Comparison of ENCODE assay signal across 9 cellular contexts in the genomic region with DNA sequence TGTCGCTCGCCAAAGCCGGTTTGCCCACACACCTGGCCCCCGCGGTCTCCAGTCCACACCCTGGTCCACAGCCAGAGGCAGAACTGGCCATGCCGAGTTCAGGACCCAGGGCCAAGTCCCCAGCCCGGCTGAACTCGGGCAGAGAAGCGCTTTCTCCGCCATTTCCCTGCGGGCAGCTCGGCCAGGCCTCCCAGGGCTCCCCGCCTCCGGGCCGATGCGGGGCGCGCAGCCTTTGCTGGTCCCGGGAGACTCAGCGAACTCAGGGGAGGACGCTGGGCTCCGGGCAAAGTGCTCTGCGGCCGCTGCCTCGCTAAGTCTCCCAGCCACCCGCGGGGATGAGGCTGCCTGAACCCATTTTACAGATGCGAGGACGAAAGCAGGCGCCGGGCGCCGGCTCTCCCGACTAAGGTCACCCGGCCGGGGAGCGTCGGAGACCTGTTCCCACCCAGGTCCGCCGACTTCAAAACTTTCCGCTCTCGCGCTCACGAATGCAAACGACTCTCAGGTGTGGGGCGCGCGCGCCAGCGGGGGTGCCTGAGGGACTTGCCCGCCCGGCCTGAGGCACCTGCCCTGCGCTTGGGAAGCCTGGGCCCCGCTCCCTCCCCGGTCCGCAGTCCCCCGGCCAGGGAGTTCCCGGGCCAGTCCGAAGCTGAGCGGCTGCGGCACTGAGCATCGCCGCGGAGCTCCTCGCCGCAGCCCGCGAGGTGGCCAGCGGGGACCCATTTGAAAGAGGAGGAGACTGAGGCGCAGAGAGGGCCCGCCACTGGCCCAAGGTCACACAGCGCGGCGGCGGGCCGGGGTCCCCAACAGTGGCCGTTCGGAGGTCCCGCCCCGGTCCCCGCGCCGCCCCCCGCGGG. TPM values are rescaled to one million over a fixed set of nuclear protein-coding genes. Genes with fewer than 3 reads are reported as not detected.
DNase-seq lines count a peak whose midpoint lies in the region; ATAC-seq lines count a peak whose summit lies in the region.
"Had no signal": no experiment of that assay in that cellular context is flagged by ENCODE, and none has a peak within 500 bp of the region (broad histone marks: within the 10 kb centered on the region; RNA-seq: fewer than 3 reads in every experiment).

No MANE protein-coding gene starts in this region.

- peak overlapping the region; percentile 60 for H3K4me3 ChIP-seq in iPS-18a (ENCODE audit: low read length)

- ATAC-seq in GM21528 (IDR thresholded peaks at IDR 0.05; ENCODE audit: low FRiP score, unreplicated experiment), result peak; percentile 50

- peaks cover 19% of the 10 kb centered on the region for H3K27me3 Mint-ChIP-seq in activated T-helper 1 cell treated with anti-CD3 and anti-CD28 coated beads, Interleukin-12 subunit alpha, Interleukin-12 subunit beta, Interleukin-2, Interleukin-4 antibody, amounts not matched to agents 30 ng/mL and 10 ng/mL and 1 ng/mL, durations not matched to agents 14 hours and 24 hours and 36 hours (ENCODE audit: insufficient read depth)

- H3K27me3 ChIP-seq in iPS-18a (ENCODE audit: control insufficient read depth, insufficient read depth, low read length), result peaks cover 33% of the 10 kb centered on the region

- DNase-seq in HuH-7 (ENCODE audit: low spot score) (peak; percentile 28), NCI-H1436 treated with DMSO at 0.1 percent for 48 hours (lab: John Stamatoyannopoulos, UW) (no peak), occipital lobe (lab: John Stamatoyannopoulos, UW) (no peak)
- DNase-seq in activated T-helper 1 cell treated with anti-CD3 and anti-CD28 coated beads, Interleukin-12 subunit alpha, Interleukin-12 subunit beta, Interleukin-2, Interleukin-4 antibody, amounts not matched to agents 30 ng/mL and 10 ng/mL and 1 ng/mL, durations not matched to agents 14 hours and 24 hours and 36 hours (ENCODE audit: low spot score), result peak; percentile 17
- DNase-seq in stimulated activated CD4-positive, alpha-beta T cell treated with anti-CD3 and anti-CD28 coated beads, Interleukin-2, amount 100 ng/mL, for 48 hours, result peak; percentile 21 to 27

- peaks cover 4% of the 10 kb centered on the region; the same call in 1 of the 2 replicates for H3K4me1 ChIP-seq in ES-I3 (ENCODE audit: insufficient read depth, low read length)
- H3K4me1 ChIP-seq in iPS-18a (ENCODE audit: control insufficient read depth, low read depth, low read length), result no peaks in the 10 kb centered on the region

- H3K9me3 Mint-ChIP-seq in activated T-helper 1 cell treated with anti-CD3 and anti-CD28 coated beads, Interleukin-12 subunit alpha, Interleukin-12 subunit beta, Interleukin-2, Interleukin-4 antibody, amounts not matched to agents 30 ng/mL and 10 ng/mL and 1 ng/mL, durations not matched to agents 14 hours and 24 hours and 36 hours, result no peaks in the 10 kb centered on the region

- peaks cover 31% of the 10 kb centered on the region for H3K4me1 Mint-ChIP-seq in activated T-helper 1 cell treated with anti-CD3 and anti-CD28 coated beads, Interleukin-12 subunit alpha, Interleukin-12 subunit beta, Interleukin-2, Interleukin-4 antibody, amounts not matched to agents 30 ng/mL and 10 ng/mL and 1 ng/mL, durations not matched to agents 14 hours and 24 hours and 36 hours (ENCODE audit: low read depth)

- H3K36me3 Mint-ChIP-seq in activated T-helper 1 cell treated with anti-CD3 and anti-CD28 coated beads, Interleukin-12 subunit alpha, Interleukin-12 subunit beta, Interleukin-2, Interleukin-4 antibody, amounts not matched to agents 30 ng/mL and 10 ng/mL and 1 ng/mL, durations not matched to agents 14 hours and 24 hours and 36 hours (ENCODE audit: low read depth), result peaks cover 4% of the 10 kb centered on the region

- no peak overlapping the region for H3K27ac ChIP-seq in iPS-18a (ENCODE audit: low read length)

- H3K4me3 Mint-ChIP-seq in activated T-helper 1 cell treated with anti-CD3 and anti-CD28 coated beads, Interleukin-12 subunit alpha, Interleukin-12 subunit beta, Interleukin-2, Interleukin-4 antibody, amounts not matched to agents 30 ng/mL and 10 ng/mL and 1 ng/mL, durations not matched to agents 14 hours and 24 hours and 36 hours, result peak overlapping the region; percentile 88

- intact Hi-C loops in activated T-helper 1 cell treated with anti-CD3 and anti-CD28 coated beads, Interleukin-12 subunit alpha, Interleukin-12 subunit beta, Interleukin-2, Interleukin-4 antibody, amounts not matched to agents 30 ng/mL and 10 ng/mL and 1 ng/mL, durations not matched to agents 14 hours and 24 hours and 36 hours (cut with micrococcal nuclease), result loop anchor here (1.0 to 10.0 kb wide), 9 partner anchors 35 to 564 kb away; partner anchors contain the start of genes RNFT2 and SPRING1

- peak overlapping the region; percentile 70; the same call in 1 of the 2 replicates for H3K9ac ChIP-seq in ES-I3 (ENCODE audit: low read depth, low read length)
- no peak overlapping the region for H3K9ac ChIP-seq in iPS-18a (ENCODE audit: low read length)

- H3K9me3 ChIP-seq in ES-I3 (ENCODE audit: control insufficient read depth, insufficient read depth, low read length) (no peaks in the 10 kb centered on the region), iPS-18a (ENCODE audit: control insufficient read depth, low read depth, low read length) (no peaks in the 10 kb centered on the region)

- H3K27ac Mint-ChIP-seq in activated T-helper 1 cell treated with anti-CD3 and anti-CD28 coated beads, Interleukin-12 subunit alpha, Interleukin-12 subunit beta, Interleukin-2, Interleukin-4 antibody, amounts not matched to agents 30 ng/mL and 10 ng/mL and 1 ng/mL, durations not matched to agents 14 hours and 24 hours and 36 hours, result peak overlapping the region; percentile 55

- H3K36me3 ChIP-seq in ES-I3 (ENCODE audit: insufficient read depth, low read length) (no peaks in the 10 kb centered on the region), iPS-18a (ENCODE audit: control insufficient read depth, low read depth, low read length) (no peaks in the 10 kb centered on the region)

RNA-seq across cellular contexts. Expression of gene TESC, which starts 0.6 kb away (rescaled TPM):
- 75.2 and 85.2 TPM in 2 replicates for total RNA-seq in activated T-helper 1 cell treated with anti-CD3 and anti-CD28 coated beads, Interleukin-12 subunit alpha, Interleukin-12 subunit beta, Interleukin-2, Interleukin-4 antibody, amounts not matched to agents 30 ng/mL and 10 ng/mL and 1 ng/mL, durations not matched to agents 14 hours and 24 hours and 36 hours
- 4.1 TPM for total RNA-seq in occipital lobe
- total RNA-seq: M059J had no signal

Comparison
In these comparisons a context has a peak if more than half of its experiments do, and no peak if none do; other contexts are left out.
1. DNase-seq: peak in HuH-7 (single experiment), activated T-helper 1 cell treated with anti-CD3 and anti-CD28 coated beads, Interleukin-12 subunit alpha, Interleukin-12 subunit beta, Interleukin-2, Interleukin-4 antibody, amounts not matched to agents 30 ng/mL and 10 ng/mL and 1 ng/mL, durations not matched to agents 14 hours and 24 hours and 36 hours (single experiment) and stimulated activated CD4-positive, alpha-beta T cell treated with anti-CD3 and anti-CD28 coated beads, Interleukin-2, amount 100 ng/mL, for 48 hours (2 of 2); none in NCI-H1436 treated with DMSO at 0.1 percent for 48 hours (single experiment) and occipital lobe (single experiment).
2. RNA of gene TESC, which starts 0.6 kb away (total RNA-seq): 75.2 to 85.2 TPM in activated T-helper 1 cell treated with anti-CD3 and anti-CD28 coated beads, Interleukin-12 subunit alpha, Interleukin-12 subunit beta, Interleukin-2, Interleukin-4 antibody, amounts not matched to agents 30 ng/mL and 10 ng/mL and 1 ng/mL, durations not matched to agents 14 hours and 24 hours and 36 hours; 4.1 TPM in occipital lobe (single experiment); every median in the first group is over 10 times any median in the second.